8 cellular contexts compared by ENCODE assay signal in the genomic region with DNA sequence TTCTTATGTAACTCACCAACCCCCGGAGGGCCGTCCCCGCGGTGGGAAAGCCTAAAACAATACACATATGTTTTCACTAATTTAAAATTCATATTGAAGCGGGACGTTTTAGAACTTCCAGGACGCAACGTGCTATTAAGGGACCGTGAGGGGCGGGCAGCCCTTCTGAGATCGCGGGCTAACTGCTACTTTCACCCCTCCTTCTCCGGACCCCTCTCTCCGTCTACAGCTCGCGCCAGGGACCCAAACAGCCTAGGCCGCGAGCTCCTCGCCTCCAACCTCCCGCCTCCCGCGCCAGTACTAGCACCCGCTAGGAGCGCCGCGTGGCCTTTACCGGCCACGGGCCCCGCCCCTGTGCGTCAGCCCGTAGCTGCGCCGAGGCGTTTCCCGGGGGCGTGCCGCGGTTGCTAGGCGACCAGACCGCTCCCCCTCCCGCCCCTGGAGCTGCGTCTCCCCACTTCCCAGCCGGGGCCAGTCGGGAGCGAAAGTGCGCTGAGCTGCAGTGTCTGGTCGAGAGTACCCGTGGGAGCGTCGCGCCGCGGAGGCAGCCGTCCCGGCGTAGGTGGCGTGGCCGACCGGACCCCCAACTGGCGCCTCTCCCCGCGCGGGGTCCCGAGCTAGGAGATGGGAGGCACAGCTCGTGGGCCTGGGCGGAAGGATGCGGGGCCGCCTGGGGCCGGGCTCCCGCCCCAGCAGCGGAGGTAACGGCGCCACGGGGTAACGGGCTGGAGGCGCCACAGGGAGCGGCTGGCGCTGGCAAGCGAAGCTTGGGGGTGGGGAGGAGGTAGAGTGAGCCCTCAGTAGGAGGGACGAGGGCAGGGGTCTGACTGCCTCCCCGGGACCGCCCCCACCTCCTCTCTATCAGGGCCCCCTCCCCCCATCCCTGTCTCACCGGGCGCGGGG.
DNase-seq lines count a peak whose midpoint lies in the region; TF ChIP-seq lines count a peak whose summit lies in the region.

A gene (plus strand): TSS at position 457 of the 903 bp plus-strand sequence. CDS start 168 bp downstream, at position 625.

- H3K9me3 Mint-ChIP-seq in activated naive CD4-positive, alpha-beta T cell treated with anti-CD3 and anti-CD28 coated beads, Interleukin-2, amount 10 ng/mL, durations not matched to agents 7 days and 5 days = no peaks in the 10 kb centered on the region

- TF ChIP-seq CTCF in GM06990 (IDR thresholded peaks at IDR 0.05; ENCODE audit: insufficient read depth, low read length, poor library complexity, severe bottlenecking) = no peak
- no peak for TF ChIP-seq CTCF in HFF-Myc (IDR thresholded peaks at IDR 0.05; ENCODE audit: low read depth, low read length, missing control alignments)

- H3K27ac ChIP-seq in SK-N-MC = peak within 1 kb of the TSS; percentile 83

- H3K36me3 ChIP-seq in GM06990 (ENCODE audit: control insufficient read depth, insufficient read depth, low read length) = no peaks in the 10 kb centered on the region
- peaks cover 18% of the 10 kb centered on the region for H3K36me3 ChIP-seq in SK-N-MC (ENCODE audit: insufficient read depth, low read length)

- peaks cover 38% of the 10 kb centered on the region for H3K27me3 Mint-ChIP-seq in activated naive CD4-positive, alpha-beta T cell treated with anti-CD3 and anti-CD28 coated beads, Interleukin-2, amount 10 ng/mL, durations not matched to agents 7 days and 5 days

- no peaks in the 10 kb centered on the region for H3K9me3 ChIP-seq in SK-N-MC (ENCODE audit: low read depth, low read length)

- peak within 1 kb of the TSS; percentile 86 for H3K9ac ChIP-seq in SK-N-MC (ENCODE audit: insufficient read length)

- H3K4me3 ChIP-seq in GM06990 (replicated peaks; ENCODE audit: low read depth, low read length) (peak within 1 kb of the TSS; percentile 77), HFF-Myc (replicated peaks; ENCODE audit: low read depth, low read length) (peak within 1 kb of the TSS; percentile 72), SK-N-MC (peak within 1 kb of the TSS; percentile 99)

- no peaks in the 10 kb centered on the region for H3K36me3 Mint-ChIP-seq in activated naive CD4-positive, alpha-beta T cell treated with anti-CD3 and anti-CD28 coated beads, Interleukin-2, amount 10 ng/mL, durations not matched to agents 7 days and 5 days

- DNase-seq in GM06990 (ENCODE audit: extremely low read depth, insufficient read length) (peak; percentile 95), HFF-Myc (ENCODE audit: extremely low read depth, low read depth) (peak; percentile 70), NAMALWA (ENCODE audit: low spot score) (peak; percentile 93), SK-N-MC (ENCODE audit: low read depth, low spot score) (no peak), germinal center (ENCODE audit: low spot score) (peak; percentile 91), non-pigmented ciliary epithelial cell (ENCODE audit: low read depth) (peak; percentile 62), superior temporal gyrus (ENCODE audit: extremely low spot score) (peak; percentile 84)
- DNase-seq in activated naive CD4-positive, alpha-beta T cell treated with anti-CD3 and anti-CD28 coated beads, Interleukin-2, amount 10 ng/mL, durations not matched to agents 7 days and 5 days = peak; percentile 96

- H3K4me3 Mint-ChIP-seq in activated naive CD4-positive, alpha-beta T cell treated with anti-CD3 and anti-CD28 coated beads, Interleukin-2, amount 10 ng/mL, durations not matched to agents 7 days and 5 days = peak within 1 kb of the TSS; percentile 77

- no peaks in the 10 kb centered on the region for H3K27me3 ChIP-seq in GM06990 (replicated peaks; ENCODE audit: control insufficient read depth, insufficient read depth, low read length)

- peaks cover 26% of the 10 kb centered on the region for H3K4me1 Mint-ChIP-seq in activated naive CD4-positive, alpha-beta T cell treated with anti-CD3 and anti-CD28 coated beads, Interleukin-2, amount 10 ng/mL, durations not matched to agents 7 days and 5 days

- H3K27ac Mint-ChIP-seq in activated naive CD4-positive, alpha-beta T cell treated with anti-CD3 and anti-CD28 coated beads, Interleukin-2, amount 10 ng/mL, durations not matched to agents 7 days and 5 days = peak within 1 kb of the TSS; percentile 85

- CTCF ChIA-PET in activated naive CD4-positive, alpha-beta T cell treated with anti-CD3 and anti-CD28 coated beads, Interleukin-2, amount 10 ng/mL, durations not matched to agents 7 days and 5 days (lab: Charles Lee) = interaction anchor here (0.8 to 8.5 kb wide), 26 partner anchors 8 to 346 kb away, joined by 3 to 188 read pairs (median 3); a partner anchor contains a TSS
